In genomic region chr17:49879505-49879904, GRCh38 we compare ENCODE assay signal across 19 cellular contexts. TPM values are rescaled to one million over a fixed set of nuclear protein-coding genes. Genes with fewer than 3 reads are reported as not detected.
"Had no signal": no experiment of that assay in that cellular context is flagged by ENCODE, and none has a peak within 500 bp of the region (broad histone marks: within the 10 kb centered on the region; RNA-seq: fewer than 3 reads in every experiment).

No MANE protein-coding gene starts in this region.

- H3K27ac ChIP-seq: colonic mucosa, foreskin keratinocyte, left lung, prostate gland, tibial nerve, uterus, WERI-Rb-1 had no signal

- H3K4me1 ChIP-seq: foreskin keratinocyte, prostate gland, uterus had no signal

- DNase-seq: activated CD4-positive, alpha-beta T cell treated with anti-CD3 and anti-CD28 coated beads for 36 hours; activated CD4-positive, alpha-beta T cell treated with anti-CD3 and anti-CD28 coated beads, Interleukin-2, amount 50 U/mL, for 48 hours; activated naive CD8-positive, alpha-beta T cell treated with anti-CD3 and anti-CD28 coated beads, Interleukin-2, amount 10 ng/mL, durations not matched to agents 7 days and 5 days; central memory CD4-positive, alpha-beta T cell; colonic mucosa; foreskin keratinocyte; glutamatergic neuron; hippocampal formation; kidney; left lung; stimulated activated CD4-positive, alpha-beta T cell treated with anti-CD3 and anti-CD28 coated beads, Interleukin-15, amount 100 ng/mL, for 24 hours; stimulated activated CD4-positive, alpha-beta T cell treated with anti-CD3 and anti-CD28 coated beads, Interleukin-2, amount 100 ng/mL, for 48 hours; T-helper 1 cell; T1000; uterus; WERI-Rb-1 had no signal

- H3K9me3 ChIP-seq: colonic mucosa, left lung, prostate gland, tibial nerve, uterus had no signal

- H3K4me3 ChIP-seq: colonic mucosa, left lung, prostate gland, tibial nerve, uterus had no signal

- H3K36me3 ChIP-seq: colonic mucosa, left lung, prostate gland, tibial nerve, uterus, WERI-Rb-1 had no signal

RNA-seq across cellular contexts. Expression of gene TAC4, which starts 31.6 kb away (rescaled TPM):
- polyA plus RNA-seq: fibroblast of lung, foreskin keratinocyte had no signal
